10 cellular contexts compared by ENCODE assay signal in the genomic region with DNA sequence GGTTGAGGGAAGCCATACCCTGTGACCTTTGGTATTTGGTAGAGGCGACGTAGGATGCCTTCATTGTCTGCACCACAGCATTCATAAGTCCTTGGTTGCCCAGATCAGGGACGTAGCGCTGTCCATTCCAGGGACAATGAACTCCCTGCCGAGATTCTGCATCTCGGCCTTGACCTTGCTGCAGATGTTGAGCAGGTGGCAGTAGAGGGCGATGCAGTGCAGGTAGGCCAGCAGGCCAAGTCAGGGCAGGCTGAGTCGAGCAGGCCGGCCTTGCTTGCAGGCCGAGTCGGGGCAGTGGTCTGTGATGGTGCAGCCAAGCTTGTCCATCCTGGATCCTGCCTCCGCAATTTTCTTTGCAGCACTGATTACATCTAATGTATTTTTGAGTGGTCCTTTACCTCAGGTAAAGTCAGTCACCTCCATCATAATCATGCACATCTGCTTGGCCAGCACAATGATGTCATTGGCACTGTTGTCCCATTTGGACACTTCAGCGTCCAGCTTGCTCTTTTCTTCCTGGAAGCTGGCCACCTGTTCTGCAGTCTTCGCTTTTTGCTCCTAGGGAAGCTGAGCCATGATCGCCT.
DNase-seq lines count a peak whose midpoint lies in the region; ATAC-seq and TF ChIP-seq lines count a peak whose summit lies in the region.
"Had no signal": no experiment of that assay in that cellular context is flagged by ENCODE, and none has a peak within 500 bp of the region (broad histone marks: within the 10 kb centered on the region; RNA-seq: fewer than 3 reads in every experiment).

No MANE protein-coding gene starts in this region.

- intact Hi-C loops in mammary epithelial cell (cut with micrococcal nuclease) (no loop called here), mucosa of descending colon (cut with DNase I, micrococcal nuclease) (no loop called here)

- H3K9ac ChIP-seq in mammary epithelial cell (ENCODE audit: insufficient read depth, low read length): no peak overlapping the region

- H3K27me3 ChIP-seq in mammary epithelial cell (ENCODE audit: insufficient read depth, low read length): no peaks in the 10 kb centered on the region

- H3K4me3 ChIP-seq in mammary epithelial cell (replicated peaks in 1 of 3; ENCODE audit: insufficient read depth in 1 of 3, low read depth in 2 of 3, low read length in 3 of 3) (no peak overlapping the region), mucosa of descending colon (no peak overlapping the region)
- H3K4me3 ChIP-seq: skin epidermis had no signal

- no peak overlapping the region for H2AFZ ChIP-seq in mammary epithelial cell (ENCODE audit: low read depth, low read length)

- in situ Hi-C loops in mammary epithelial cell (cut with MboI; ENCODE audit: low sequenced_read_pairs in 2 of 2): no loop called here

- DNase-seq in GM10266 (ENCODE audit: extremely low spot score) (no peak), mammary epithelial cell (no peak), mucosa of descending colon (peak in 2 of 3 donors; percentile 33 to 44), superior temporal gyrus (ENCODE audit: extremely low spot score) (no peak)
- no peak for DNase-seq in activated T-cell treated with anti-CD3 and anti-CD28 coated beads, Interleukin-2, amount 50 U/mL, for 24 hours
- DNase-seq: naive B cell, NCI-H1436 had no signal

- 89% methylated on average over 15 of the region's 15 CpGs for WGBS in mammary epithelial cell (ENCODE audit: low coverage, missing lambda C conversion rate)

- peak; percentile 53 for TF ChIP-seq CTCF in GM10266 (IDR thresholded peaks at IDR 0.05; ENCODE audit: control insufficient read depth, insufficient read depth, low read depth, missing control alignments)
- peak; percentile 7 to 49 for TF ChIP-seq CTCF in mammary epithelial cell (conservative IDR thresholded peaks at IDR 0.05 in 1 of 2, IDR thresholded peaks at IDR 0.05 in 1 of 2; ENCODE audit: extremely low read depth in 1 of 2, insufficient read depth in 1 of 2, low read depth in 1 of 2, low read length in 2 of 2)
- TF ChIP-seq CTCF in mucosa of descending colon (IDR thresholded peaks at IDR 0.05): no peak

- no peaks in the 10 kb centered on the region for H3K79me2 ChIP-seq in mammary epithelial cell (ENCODE audit: insufficient read depth, low read length)

- H3K4me2 ChIP-seq in mammary epithelial cell (ENCODE audit: insufficient read depth, low read depth, low read length): no peak overlapping the region

- H3K4me3 Mint-ChIP-seq in activated T-cell treated with anti-CD3 and anti-CD28 coated beads, Interleukin-2, amount 50 U/mL, for 24 hours: no peak overlapping the region
- H3K4me3 Mint-ChIP-seq: naive B cell had no signal

- H3K9me3 ChIP-seq in mammary epithelial cell (replicated peaks; ENCODE audit: insufficient read depth, low read length) (no peaks in the 10 kb centered on the region), mucosa of descending colon (no peaks in the 10 kb centered on the region)

- H3K27ac ChIP-seq in mammary epithelial cell (ENCODE audit: insufficient read depth, low read depth, low read length): no peak overlapping the region
- H3K27ac ChIP-seq: skin epidermis had no signal

- H3K4me1 ChIP-seq in mammary epithelial cell (ENCODE audit: insufficient read depth, low read length): no peaks in the 10 kb centered on the region
- peaks cover 2% of the 10 kb centered on the region for H3K4me1 ChIP-seq in mucosa of descending colon (ENCODE audit: low read depth)

- H3K9me3 Mint-ChIP-seq in activated T-cell treated with anti-CD3 and anti-CD28 coated beads, Interleukin-2, amount 50 U/mL, for 24 hours: no peaks in the 10 kb centered on the region

- no peaks in the 10 kb centered on the region for H3K4me1 Mint-ChIP-seq in activated T-cell treated with anti-CD3 and anti-CD28 coated beads, Interleukin-2, amount 50 U/mL, for 24 hours (ENCODE audit: low read depth)
- H3K4me1 Mint-ChIP-seq: naive B cell had no signal

- H3K27ac Mint-ChIP-seq in activated T-cell treated with anti-CD3 and anti-CD28 coated beads, Interleukin-2, amount 50 U/mL, for 24 hours: no peak overlapping the region

- ATAC-seq in HG02798 (IDR thresholded peaks at IDR 0.05; ENCODE audit: poor library complexity, unreplicated experiment) (peak; percentile 44), mucosa of descending colon (peak; percentile 61), HG02678 (IDR thresholded peaks at IDR 0.05; ENCODE audit: unreplicated experiment) (no peak)

- H4K20me1 ChIP-seq in mammary epithelial cell (ENCODE audit: insufficient read depth, low read length): no peaks in the 10 kb centered on the region

- H3K36me3 Mint-ChIP-seq in activated T-cell treated with anti-CD3 and anti-CD28 coated beads, Interleukin-2, amount 50 U/mL, for 24 hours (ENCODE audit: low read depth): no peaks in the 10 kb centered on the region
- H3K36me3 Mint-ChIP-seq: naive B cell had no signal

- H3K36me3 ChIP-seq in mammary epithelial cell (ENCODE audit: insufficient read depth, low read length) (no peaks in the 10 kb centered on the region), mucosa of descending colon (ENCODE audit: low read depth) (no peaks in the 10 kb centered on the region)

- CTCF ChIA-PET in mammary epithelial cell (lab: Charles Lee; ENCODE audit: low non-redundant PET): no interaction called here

- dilution Hi-C loops in mammary epithelial cell (cut with HindIII; ENCODE audit: low sequenced_read_pairs): loop anchor here (5.0 kb wide), 1 partner anchor 78 kb away; no protein-coding TSS in a partner anchor

- H3K27me3 Mint-ChIP-seq in activated T-cell treated with anti-CD3 and anti-CD28 coated beads, Interleukin-2, amount 50 U/mL, for 24 hours: peaks cover 3% of the 10 kb centered on the region

- BruUV-seq in mammary epithelial cell (replicated peaks; lab: Mats Ljungman, UMichigan): no TSS peak

Comparison
In these comparisons a context has a peak if more than half of its experiments do, and no peak if none do; other contexts are left out.
1. DNase-seq: peak in mucosa of descending colon (2 of 3); none in GM10266 (single experiment), mammary epithelial cell (single experiment), activated T-cell treated with anti-CD3 and anti-CD28 coated beads, Interleukin-2, amount 50 U/mL, for 24 hours (single experiment) and superior temporal gyrus (single experiment).